ENCODE assay signal across 8 cellular contexts in the genomic region with DNA sequence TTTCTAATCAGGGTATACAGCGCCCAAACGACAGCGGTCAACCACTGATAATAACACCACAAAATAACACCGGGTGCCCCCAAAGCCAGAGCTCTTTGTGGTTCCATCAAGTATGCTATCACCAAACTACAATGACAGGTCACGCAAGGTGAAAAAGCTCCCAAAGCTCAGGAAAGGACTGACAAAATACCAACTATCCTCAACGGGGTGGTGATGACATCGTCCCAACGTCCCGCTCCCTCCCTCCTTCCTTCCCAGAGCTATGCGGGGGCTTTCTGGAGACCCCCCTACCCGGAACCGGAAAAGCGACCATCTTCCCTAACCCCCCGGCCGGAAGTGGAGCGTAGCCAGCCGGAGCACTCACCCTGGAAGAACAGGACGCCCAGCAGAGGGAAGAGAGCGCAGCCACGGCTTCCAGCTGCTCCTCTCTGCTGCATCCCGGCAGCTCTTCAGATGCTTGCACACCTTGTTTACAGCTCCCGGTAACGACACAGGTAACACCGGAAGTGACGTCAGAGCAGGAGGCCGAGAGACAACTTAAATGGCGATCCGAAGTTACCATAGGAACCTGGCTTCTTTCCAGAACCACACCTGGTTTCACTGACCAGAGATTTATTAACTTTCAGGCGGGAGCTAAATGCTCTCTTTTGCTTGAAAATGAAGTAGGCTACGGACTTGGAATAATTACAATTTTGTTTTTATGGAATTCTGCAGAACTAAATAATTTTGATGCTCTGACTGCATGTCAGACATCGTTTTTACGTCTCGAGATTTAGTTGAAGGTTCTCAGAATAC. TPM values are rescaled to one million over a fixed set of nuclear protein-coding genes. Genes with fewer than 3 reads are reported as not detected.
DNase-seq lines count a peak whose midpoint lies in the region; ATAC-seq and TF ChIP-seq lines count a peak whose summit lies in the region.

A gene with protein sequence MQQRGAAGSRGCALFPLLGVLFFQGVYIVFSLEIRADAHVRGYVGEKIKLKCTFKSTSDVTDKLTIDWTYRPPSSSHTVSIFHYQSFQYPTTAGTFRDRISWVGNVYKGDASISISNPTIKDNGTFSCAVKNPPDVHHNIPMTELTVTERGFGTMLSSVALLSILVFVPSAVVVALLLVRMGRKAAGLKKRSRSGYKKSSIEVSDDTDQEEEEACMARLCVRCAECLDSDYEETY (minus strand): TSS at position 508 of the 795 bp plus-strand sequence. CDS start 71 bp downstream, at position 437.

- no peaks in the 10 kb centered on the region for H3K36me3 Mint-ChIP-seq in natural killer cell
- peaks cover 29 to 45% of the 10 kb centered on the region in 2 donors for H3K36me3 Mint-ChIP-seq in stimulated activated naive B cell treated with anti-CD40 and anti-IgM and Interleukin-4, amounts not matched to agents 10 μg/mL and 1 μg/mL and 100 μg/mL, for 72 hours

- H3K27ac ChIP-seq in RWPE1: peak within 1 kb of the TSS; percentile 88

- no peak for TF ChIP-seq CTCF in RWPE1 (conservative IDR thresholded peaks at IDR 0.05; ENCODE audit: low read depth)
- TF ChIP-seq CTCF in fibroblast of the aortic adventitia (IDR thresholded peaks at IDR 0.05; ENCODE audit: insufficient read depth, low read length): no peak
- no peak for TF ChIP-seq CTCF in natural killer cell (IDR thresholded peaks at IDR 0.05)

- DNase-seq in Caki2 (ENCODE audit: low read depth) (peak; percentile 85), M059J (ENCODE audit: low read depth) (peak; percentile 91), RWPE1 (ENCODE audit: low spot score) (peak; percentile 96), fibroblast of the aortic adventitia (ENCODE audit: low read depth) (peak; percentile 52), natural killer cell (peak; percentile 76)
- peak; percentile 92 for DNase-seq in activated effector memory CD4-positive, alpha-beta T cell treated with anti-CD3 and anti-CD28 coated beads, Interleukin-2, amount 50 U/mL, for 16 hours
- peak; percentile 83 for DNase-seq in stimulated activated naive B cell treated with anti-CD40 and anti-IgM and Interleukin-4, amounts not matched to agents 10 μg/mL and 1 μg/mL and 100 μg/mL, for 72 hours

- intact Hi-C loops in natural killer cell (cut with micrococcal nuclease): loop anchor here (1.0 to 5.0 kb wide), 3 partner anchors 11 to 105 kb away; a partner anchor contains a TSS

- peaks cover 17 to 22% of the 10 kb centered on the region in 2 donors for H3K4me1 Mint-ChIP-seq in natural killer cell
- peaks cover 15 to 31% of the 10 kb centered on the region in 2 donors for H3K4me1 Mint-ChIP-seq in stimulated activated naive B cell treated with anti-CD40 and anti-IgM and Interleukin-4, amounts not matched to agents 10 μg/mL and 1 μg/mL and 100 μg/mL, for 72 hours

- POLR2A ChIA-PET in RWPE1 (lab: Yijun Ruan, JAX; ENCODE audit: low non-redundant PET): interaction anchor here (0.8 kb wide), 1 partner anchor 12 kb away, joined by 3 read pairs; a partner anchor contains a TSS

- H3K4me3 ChIP-seq in fibroblast of the aortic adventitia (ENCODE audit: low read depth, low read length): peak within 1 kb of the TSS; percentile 80

- CTCF ChIA-PET in RWPE1 (lab: Yijun Ruan, JAX): interaction anchor here (0.6 to 1.5 kb wide), 4 partner anchors 12 to 108 kb away, joined by 3 read pairs; a partner anchor contains a TSS

- no peaks in the 10 kb centered on the region for H3K9me3 Mint-ChIP-seq in natural killer cell
- peaks cover 0 to 2% of the 10 kb centered on the region in 2 donors for H3K9me3 Mint-ChIP-seq in stimulated activated naive B cell treated with anti-CD40 and anti-IgM and Interleukin-4, amounts not matched to agents 10 μg/mL and 1 μg/mL and 100 μg/mL, for 72 hours

- H3K27ac Mint-ChIP-seq in natural killer cell: peak within 1 kb of the TSS; percentile 98
- H3K27ac Mint-ChIP-seq in stimulated activated naive B cell treated with anti-CD40 and anti-IgM and Interleukin-4, amounts not matched to agents 10 μg/mL and 1 μg/mL and 100 μg/mL, for 72 hours: peak within 1 kb of the TSS; percentile 100

- in situ Hi-C loops in Caki2 (cut with HindIII; ENCODE audit: low pct_unique_long_range_greater_than_20kb, low sequenced_read_pairs): no loop called here

- ATAC-seq in GM21723 (IDR thresholded peaks at IDR 0.05; ENCODE audit: unreplicated experiment) (peak; percentile 77), natural killer cell (peak; percentile 75 to 83 (median 82))
- peak; percentile 84 for ATAC-seq in stimulated activated naive B cell treated with anti-CD40 and anti-IgM and Interleukin-4, amounts not matched to agents 10 μg/mL and 1 μg/mL and 100 μg/mL, for 72 hours (replicated peaks)

- peak within 1 kb of the TSS; percentile 98 for H3K4me3 Mint-ChIP-seq in natural killer cell
- peak within 1 kb of the TSS; percentile 97 to 99 for H3K4me3 Mint-ChIP-seq in stimulated activated naive B cell treated with anti-CD40 and anti-IgM and Interleukin-4, amounts not matched to agents 10 μg/mL and 1 μg/mL and 100 μg/mL, for 72 hours

- H3K27me3 Mint-ChIP-seq in natural killer cell (ENCODE audit: low read depth in 2 of 2): no peaks in the 10 kb centered on the region
- peaks cover 0 to 5% of the 10 kb centered on the region in 2 donors for H3K27me3 Mint-ChIP-seq in stimulated activated naive B cell treated with anti-CD40 and anti-IgM and Interleukin-4, amounts not matched to agents 10 μg/mL and 1 μg/mL and 100 μg/mL, for 72 hours

RNA-seq across cellular contexts. Expression of the gene that starts here (rescaled TPM):
- total RNA-seq in Caki2 (2014; rRNA removed; shearing (Covaris generic); ENCODE audit: low replicate concordance): 6.0 and 9.1 TPM in 2 replicates
- total RNA-seq in M059J (2014; rRNA removed; shearing (Covaris generic)): 5.7 and 8.7 TPM in 2 replicates
- total RNA-seq in fibroblast of the aortic adventitia (ENCODE audit: low replicate concordance): 0.41 and 0.45 TPM in 2 replicates
- 1 to 10 TPM; 6.3 to 7.5 (median 6.7) TPM for total RNA-seq in natural killer cell

Comparison
In these comparisons a context has a peak if more than half of its experiments do, and no peak if none do; other contexts are left out.
1. Peak in every context shown above with its lines: DNase-seq, ATAC-seq, H3K4me3 ChIP-seq and H3K27ac ChIP-seq.
2. Peak in DNase-seq and H3K4me3 ChIP-seq in fibroblast of the aortic adventitia; RNA of the gene not detected or under 1 TPM.